15 cellular contexts compared by ENCODE assay signal in genomic region chr3:63988943-63989342, GRCh38.
"Had no signal": no experiment of that assay in that cellular context is flagged by ENCODE, and none has a peak within 500 bp of the region (broad histone marks: within the 10 kb centered on the region; RNA-seq: fewer than 3 reads in every experiment).

No MANE protein-coding gene starts in this region.

- H3K9me3 Mint-ChIP-seq: activated T-helper 1 cell treated with anti-CD3 and anti-CD28 coated beads, Interleukin-12 subunit alpha, Interleukin-12 subunit beta, Interleukin-2, Interleukin-4 antibody, amounts not matched to agents 30 ng/mL and 10 ng/mL and 1 ng/mL, durations not matched to agents 14 hours and 24 hours and 36 hours; effector memory CD8-positive, alpha-beta T cell had no signal

- H3K27me3 Mint-ChIP-seq: effector memory CD8-positive, alpha-beta T cell had no signal

- H3K9me3 ChIP-seq: gastrocnemius medialis, heart left ventricle, pancreas, sigmoid colon, spleen, thoracic aorta had no signal

- H3K27me3 ChIP-seq: gastrocnemius medialis, heart left ventricle, pancreas, sigmoid colon, spleen had no signal

- ATAC-seq: effector memory CD8-positive, alpha-beta T cell; gastrocnemius medialis; heart left ventricle; pancreas had no signal

- DNase-seq: activated CD4-positive, alpha-beta T cell treated with anti-CD3 and anti-CD28 coated beads, Interleukin-2, amount 50 U/mL, for 1 hour; activated CD4-positive, CD25-positive, alpha-beta regulatory T cell; aorta; dermis blood vessel endothelial cell; effector memory CD8-positive, alpha-beta T cell; gastrocnemius medialis; heart left ventricle; midbrain; pancreas; SIG-M5; sigmoid colon; spleen; stimulated activated CD4-positive, alpha-beta T cell treated with anti-CD3 and anti-CD28 coated beads, Interleukin-1b, Interleukin-23, amount 100 ng/mL, for 48 hours had no signal

- H3K27ac Mint-ChIP-seq: activated T-helper 1 cell treated with anti-CD3 and anti-CD28 coated beads, Interleukin-12 subunit alpha, Interleukin-12 subunit beta, Interleukin-2, Interleukin-4 antibody, amounts not matched to agents 30 ng/mL and 10 ng/mL and 1 ng/mL, durations not matched to agents 14 hours and 24 hours and 36 hours had no signal

- H3K27ac ChIP-seq: gastrocnemius medialis, heart left ventricle, pancreas, sigmoid colon, spleen, thoracic aorta had no signal

- H3K4me3 Mint-ChIP-seq: activated T-helper 1 cell treated with anti-CD3 and anti-CD28 coated beads, Interleukin-12 subunit alpha, Interleukin-12 subunit beta, Interleukin-2, Interleukin-4 antibody, amounts not matched to agents 30 ng/mL and 10 ng/mL and 1 ng/mL, durations not matched to agents 14 hours and 24 hours and 36 hours; effector memory CD8-positive, alpha-beta T cell had no signal
